ENCODE assay signal across 13 cellular contexts in the genomic region with DNA sequence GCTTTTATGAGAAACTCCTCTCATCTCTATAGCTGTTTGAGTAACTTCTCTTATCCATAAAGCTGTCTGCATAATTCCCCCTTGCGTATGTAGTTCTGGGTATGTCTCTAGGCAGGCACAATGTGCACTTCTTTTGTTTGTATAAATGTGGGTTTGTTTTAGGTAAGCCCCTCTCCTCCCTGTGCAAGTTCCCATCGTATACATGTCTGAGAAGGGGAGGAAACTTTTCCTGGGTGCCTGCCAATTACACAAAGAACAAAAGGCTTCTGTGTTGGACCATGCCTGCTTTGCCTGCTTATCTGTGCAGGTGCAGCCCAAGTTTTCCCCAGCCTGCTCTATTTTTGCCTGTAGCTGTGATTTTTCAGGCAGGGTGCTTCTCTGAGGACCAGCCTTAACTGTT.
A peak's percentile ranks its signal among the peaks of the same experiment; 100 is the strongest.
DNase-seq lines count a peak whose midpoint lies in the region; ATAC-seq and TF ChIP-seq lines count a peak whose summit lies in the region.
"Had no signal": no experiment of that assay in that cellular context is flagged by ENCODE, and none has a peak within 500 bp of the region (broad histone marks: within the 10 kb centered on the region; RNA-seq: fewer than 3 reads in every experiment).

No MANE protein-coding gene starts in this region.

- peak; percentile 40 for ATAC-seq in GM18502 (IDR thresholded peaks at IDR 0.05; ENCODE audit: poor library complexity, unreplicated experiment)
- no peak for ATAC-seq in GM19023 (IDR thresholded peaks at IDR 0.05; ENCODE audit: unreplicated experiment)
- ATAC-seq in stimulated activated naive B cell treated with anti-CD40 and anti-IgM and Interleukin-4, amounts not matched to agents 10 μg/mL and 1 μg/mL and 100 μg/mL, for 72 hours (replicated peaks): no peak

- peaks cover 23% of the 10 kb centered on the region for H3K4me1 Mint-ChIP-seq in brain
- H3K4me1 Mint-ChIP-seq in stimulated activated naive B cell treated with anti-CD40 and anti-IgM and Interleukin-4, amounts not matched to agents 10 μg/mL and 1 μg/mL and 100 μg/mL, for 72 hours: peaks cover 0 to 2% of the 10 kb centered on the region in 2 donors

- no peak overlapping the region for H3K4me3 ChIP-seq in LNCaP clone FGC (ENCODE audit: low read depth, low read length)
- H3K4me3 ChIP-seq: ascending aorta, lung, ovary had no signal

- DNase-seq in LNCaP clone FGC (ENCODE audit: low read depth) (peak; percentile 42), pons (ENCODE audit: low spot score) (peak; percentile 26), cerebellar cortex (ENCODE audit: low spot score) (no peak), activated gamma-delta T cell treated with Interleukin-2 at 50 U/mL for 16 hours (no peak)
- DNase-seq in stimulated activated naive B cell treated with anti-CD40 and anti-IgM and Interleukin-4, amounts not matched to agents 10 μg/mL and 1 μg/mL and 100 μg/mL, for 72 hours: no peak
- DNase-seq: NCI-H226; ovary; stimulated activated CD4-positive, alpha-beta T cell treated with anti-CD3 and anti-CD28 coated beads, Interleukin-4, amount 100 ng/mL, for 4 hours had no signal

- TF ChIP-seq CTCF in LNCaP clone FGC (IDR thresholded peaks at IDR 0.05; ENCODE audit: control insufficient read depth, extremely low read depth, insufficient read depth) (no peak), brain (conservative IDR thresholded peaks at IDR 0.05) (no peak)

- H3K36me3 Mint-ChIP-seq in brain: no peaks in the 10 kb centered on the region
- no peaks in the 10 kb centered on the region for H3K36me3 Mint-ChIP-seq in stimulated activated naive B cell treated with anti-CD40 and anti-IgM and Interleukin-4, amounts not matched to agents 10 μg/mL and 1 μg/mL and 100 μg/mL, for 72 hours

- peak overlapping the region in 3 of 5 experiments; percentile 24 to 72 (median 26) for H3K27ac Mint-ChIP-seq in brain
- no peak overlapping the region for H3K27ac Mint-ChIP-seq in stimulated activated naive B cell treated with anti-CD40 and anti-IgM and Interleukin-4, amounts not matched to agents 10 μg/mL and 1 μg/mL and 100 μg/mL, for 72 hours

- peaks cover 0 to 11% (median 9%) of the 10 kb centered on the region in 5 experiments for H3K9me3 Mint-ChIP-seq in brain
- peaks cover 0 to 2% of the 10 kb centered on the region in 2 donors for H3K9me3 Mint-ChIP-seq in stimulated activated naive B cell treated with anti-CD40 and anti-IgM and Interleukin-4, amounts not matched to agents 10 μg/mL and 1 μg/mL and 100 μg/mL, for 72 hours

- H3K4me3 Mint-ChIP-seq in brain: peak overlapping the region in 1 of 5 experiments; percentile 62
- no peak overlapping the region for H3K4me3 Mint-ChIP-seq in stimulated activated naive B cell treated with anti-CD40 and anti-IgM and Interleukin-4, amounts not matched to agents 10 μg/mL and 1 μg/mL and 100 μg/mL, for 72 hours

- H3K27me3 Mint-ChIP-seq in brain: no peaks in the 10 kb centered on the region
- no peaks in the 10 kb centered on the region for H3K27me3 Mint-ChIP-seq in stimulated activated naive B cell treated with anti-CD40 and anti-IgM and Interleukin-4, amounts not matched to agents 10 μg/mL and 1 μg/mL and 100 μg/mL, for 72 hours

Comparison
In these comparisons a context has a peak if more than half of its experiments do, and no peak if none do; other contexts are left out.
1. DNase-seq: peak in LNCaP clone FGC (single experiment) and pons (single experiment); none in cerebellar cortex (single experiment), stimulated activated naive B cell treated with anti-CD40 and anti-IgM and Interleukin-4, amounts not matched to agents 10 μg/mL and 1 μg/mL and 100 μg/mL, for 72 hours (single experiment) and activated gamma-delta T cell treated with Interleukin-2 at 50 U/mL for 16 hours (single experiment).